In genomic region chr18:69981948-69982347, GRCh38 we compare ENCODE assay signal across 1 cellular context.
TF ChIP-seq lines count a peak whose summit lies in the region.

No MANE protein-coding gene starts in this region.

TF ChIP-seq in GM12878, 131 proteins besides CTCF, POLR2A, EP300 and RAD21 (continued from another document):
- TF ChIP-seq EZH2 (IDR thresholded peaks at IDR 0.05; ENCODE audit: borderline replicate concordance, control insufficient read depth, low read depth, low read length) (no peak), NR2C2 (IDR thresholded peaks at IDR 0.05; ENCODE audit: borderline replicate concordance, control insufficient read depth, insufficient read length, low read depth) (no peak), CREB1 (IDR thresholded peaks at IDR 0.05; ENCODE audit: low read depth) (0 out of 2 replicates have a peak, but pooled peaks have one; percentile 29), KLF5 (IDR thresholded peaks at IDR 0.05; ENCODE audit: partially characterized antibody) (no peak), REST (IDR thresholded peaks at IDR 0.05; ENCODE audit: low read depth, low read length) (no peak), MYB (IDR thresholded peaks at IDR 0.05; ENCODE audit: borderline replicate concordance, low read depth, low read length) (no peak), ATF2 (IDR thresholded peaks at IDR 0.05; ENCODE audit: low read length) (0 out of 2 replicates have a peak, but pooled peaks have one; percentile 30), SMC3 (IDR thresholded peaks at IDR 0.05; ENCODE audit: borderline replicate concordance, low read length) (no peak), SKIL (IDR thresholded peaks at IDR 0.05; ENCODE audit: low read depth, poor library complexity, severe bottlenecking) (no peak), MEF2B (IDR thresholded peaks at IDR 0.05; ENCODE audit: partially characterized antibody, poor library complexity, severe bottlenecking) (no peak), CHD4 (IDR thresholded peaks at IDR 0.05) (no peak), ZNF217 (IDR thresholded peaks at IDR 0.05) (peak; percentile 31; the same call in 1 of the 2 replicates), ZBED1 (IDR thresholded peaks at IDR 0.05; ENCODE audit: borderline replicate concordance) (0 out of 2 replicates have a peak, but pooled peaks have one; percentile 35), TCF3 (IDR thresholded peaks at IDR 0.05; ENCODE audit: borderline replicate concordance, insufficient read depth, low read depth, low read length) (no peak), SUPT20H (IDR thresholded peaks at IDR 0.05; ENCODE audit: borderline replicate concordance, control insufficient read depth, low read depth, low read length) (no peak), MYC (IDR thresholded peaks at IDR 0.05; ENCODE audit: insufficient read depth, insufficient read length, insufficient replicate concordance, low read length, severe bottlenecking) (no peak), JUNB (IDR thresholded peaks at IDR 0.05) (peak; percentile 41; the same call in 1 of the 2 replicates), CBX5 (IDR thresholded peaks at IDR 0.05; ENCODE audit: low read depth) (no peak)
- TF ChIP-seq, protein P1, sequence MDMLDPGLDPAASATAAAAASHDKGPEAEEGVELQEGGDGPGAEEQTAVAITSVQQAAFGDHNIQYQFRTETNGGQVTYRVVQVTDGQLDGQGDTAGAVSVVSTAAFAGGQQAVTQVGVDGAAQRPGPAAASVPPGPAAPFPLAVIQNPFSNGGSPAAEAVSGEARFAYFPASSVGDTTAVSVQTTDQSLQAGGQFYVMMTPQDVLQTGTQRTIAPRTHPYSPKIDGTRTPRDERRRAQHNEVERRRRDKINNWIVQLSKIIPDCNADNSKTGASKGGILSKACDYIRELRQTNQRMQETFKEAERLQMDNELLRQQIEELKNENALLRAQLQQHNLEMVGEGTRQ (IDR thresholded peaks at IDR 0.05; ENCODE audit: borderline replicate concordance, low read depth, low read length) = no peak
TF ChIP-seq in GM12878: peak in this region for 13.
